Comparison of ENCODE assay signal across 8 cellular contexts in the genomic region with DNA sequence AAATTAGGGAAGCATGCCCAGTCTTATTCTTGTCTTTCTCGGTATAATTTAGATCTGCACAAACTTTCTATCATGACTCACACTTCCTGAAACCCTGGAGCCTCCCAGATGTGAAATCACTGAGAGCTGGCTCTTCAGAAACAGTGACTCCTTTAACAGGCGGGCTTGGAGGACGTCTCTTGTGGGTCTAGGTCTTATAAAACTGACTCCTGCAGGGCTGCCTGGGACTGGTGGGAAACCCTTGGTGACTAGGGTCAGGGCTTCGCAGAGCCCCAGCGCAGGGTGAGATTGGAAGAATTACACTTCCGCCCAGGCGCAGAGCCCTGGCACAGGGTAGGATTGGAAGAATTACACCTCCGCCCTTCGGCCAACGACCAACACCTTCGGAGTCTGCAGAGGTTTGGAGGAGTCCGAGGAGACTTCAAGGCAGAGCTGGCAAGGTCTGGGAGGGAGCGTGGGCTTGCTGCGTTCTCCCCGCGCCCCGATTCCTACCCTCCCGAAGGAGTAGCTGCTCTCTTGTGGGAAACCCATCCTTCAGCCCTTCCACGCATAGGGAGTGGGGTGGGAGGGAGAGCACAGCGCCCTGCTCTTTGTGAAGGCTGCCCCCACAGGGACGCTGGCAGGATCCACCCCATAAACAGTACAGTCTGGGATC. TPM values are rescaled to one million over a fixed set of nuclear protein-coding genes. Genes with fewer than 3 reads are reported as not detected.
DNase-seq lines count a peak whose midpoint lies in the region; ATAC-seq and TF ChIP-seq lines count a peak whose summit lies in the region.

No MANE protein-coding gene starts in this region.

- no peak overlapping the region for H3K4me3 Mint-ChIP-seq in activated T-helper 17 cell treated with anti-CD3 and anti-CD28 coated beads, Interleukin-2, amount 50 U/mL, for 72 hours

- no peak overlapping the region for H3K27ac Mint-ChIP-seq in activated T-helper 17 cell treated with anti-CD3 and anti-CD28 coated beads, Interleukin-2, amount 50 U/mL, for 72 hours

- no peaks in the 10 kb centered on the region for H3K36me3 Mint-ChIP-seq in activated T-helper 17 cell treated with anti-CD3 and anti-CD28 coated beads, Interleukin-2, amount 50 U/mL, for 72 hours (ENCODE audit: low read depth)

- H3K27ac ChIP-seq in HL-60 (replicated peaks) = no peak overlapping the region

- H3K4me1 Mint-ChIP-seq in activated T-helper 17 cell treated with anti-CD3 and anti-CD28 coated beads, Interleukin-2, amount 50 U/mL, for 72 hours = peaks cover 11% of the 10 kb centered on the region

- DNase-seq in AG09309 (ENCODE audit: low read depth) (peak; percentile 46), HL-60 (ENCODE audit: low read depth in 1 of 2, low spot score in 1 of 2) (peak in 1 of 2 experiments; percentile 9), inferior parietal cortex (ENCODE audit: extremely low spot score) (peak; percentile 31), activated gamma-delta T cell (lab: John Stamatoyannopoulos, UW) (no peak), amygdala (lab: John Stamatoyannopoulos, UW) (no peak)

- ATAC-seq in activated T-helper 17 cell treated with anti-CD3 and anti-CD28 coated beads, Interleukin-2, amount 50 U/mL, for 72 hours (replicated peaks) = peak; percentile 62
- no peak for ATAC-seq in HG03135 (IDR thresholded peaks at IDR 0.05; ENCODE audit: unreplicated experiment)
- no peak for ATAC-seq in GM18502 (IDR thresholded peaks at IDR 0.05; ENCODE audit: poor library complexity, unreplicated experiment)

- H3K4me3 ChIP-seq in AG09309 (ENCODE audit: control insufficient read depth, low read depth, low read length) = no peak overlapping the region
- H3K4me3 ChIP-seq in HL-60 (replicated peaks; ENCODE audit: insufficient read depth, low read length) = peak overlapping the region; percentile 6; the same call in 1 of the 2 replicates

- H3K27me3 ChIP-seq in HL-60 (ENCODE audit: insufficient read depth, poor library complexity, severe bottlenecking) = no peaks in the 10 kb centered on the region

- no peaks in the 10 kb centered on the region for H3K27me3 Mint-ChIP-seq in activated T-helper 17 cell treated with anti-CD3 and anti-CD28 coated beads, Interleukin-2, amount 50 U/mL, for 72 hours

- TF ChIP-seq CTCF in AG09309 (IDR thresholded peaks at IDR 0.05; ENCODE audit: control insufficient read depth, insufficient read depth, low read depth, low read length, missing control alignments) (no peak), HL-60 (IDR thresholded peaks at IDR 0.05; ENCODE audit: insufficient read depth, low read length) (no peak)

- no peaks in the 10 kb centered on the region for H3K9me3 Mint-ChIP-seq in activated T-helper 17 cell treated with anti-CD3 and anti-CD28 coated beads, Interleukin-2, amount 50 U/mL, for 72 hours

RNA-seq across cellular contexts. Expression of a gene that starts 43.4 kb away (rescaled TPM):
- 10 to 100 TPM; 11.1 to 12.9 TPM for total RNA-seq in activated T-helper 17 cell treated with anti-CD3 and anti-CD28 coated beads, Interleukin-2, amount 50 U/mL, for 72 hours

RNA-seq across cellular contexts. Expression of a gene that starts 57.1 kb away (rescaled TPM):
- 10 to 100 TPM; 12.6 to 25.3 TPM for total RNA-seq in activated T-helper 17 cell treated with anti-CD3 and anti-CD28 coated beads, Interleukin-2, amount 50 U/mL, for 72 hours

Comparison
In these comparisons a context has a peak if more than half of its experiments do, and no peak if none do; other contexts are left out.
1. DNase-seq: peak in AG09309 (single experiment) and inferior parietal cortex (single experiment); none in activated gamma-delta T cell (single experiment) and amygdala (0 of 56).